ENCODE assay signal across 2 cellular contexts in the genomic region with DNA sequence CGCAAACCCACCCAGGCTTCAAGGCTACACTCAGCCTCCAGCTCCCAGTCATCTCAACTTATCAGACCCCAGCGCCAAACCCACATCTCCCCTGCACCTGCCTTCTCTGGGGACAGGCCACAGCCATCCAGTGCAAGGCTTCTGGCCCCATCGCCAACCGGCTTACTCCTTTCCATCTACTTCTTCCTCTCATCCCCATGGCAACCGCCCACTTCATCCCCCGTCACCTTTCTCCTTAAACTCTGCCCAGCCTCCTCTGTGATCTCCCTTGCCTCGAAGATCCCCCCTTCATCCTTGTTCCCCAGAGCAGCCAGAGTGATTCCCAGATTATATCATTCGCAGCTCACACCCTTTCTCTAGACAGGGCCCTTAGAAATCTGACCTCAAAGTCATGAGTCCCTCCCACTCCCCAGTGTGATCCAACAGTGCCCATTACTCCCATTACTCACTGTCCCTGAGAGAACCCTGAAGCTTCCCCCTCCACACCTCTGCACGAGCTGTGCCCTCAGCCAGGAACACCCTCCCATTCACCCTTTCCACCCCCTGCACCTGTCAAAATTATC.
TF ChIP-seq lines count a peak whose summit lies in the region.

No MANE protein-coding gene starts in this region.

TF ChIP-seq in SK-N-SH, 30 proteins besides CTCF, POLR2A, EP300 and RAD21:
- TF ChIP-seq NFIC (IDR thresholded peaks at IDR 0.05; ENCODE audit: borderline replicate concordance) (no peak), POLR2AphosphoS5 (IDR thresholded peaks at IDR 0.05; ENCODE audit: low read depth, low read length) (no peak), FOXM1 (IDR thresholded peaks at IDR 0.05; ENCODE audit: low read depth) (no peak), FOSL2 (IDR thresholded peaks at IDR 0.05; ENCODE audit: borderline replicate concordance, low read depth) (no peak), RFX5 (IDR thresholded peaks at IDR 0.05; ENCODE audit: low read length) (no peak), TEAD4 (IDR thresholded peaks at IDR 0.05; ENCODE audit: borderline replicate concordance, insufficient read depth) (no peak), TAF1 (IDR thresholded peaks at IDR 0.05; ENCODE audit: borderline replicate concordance, low read depth, low read length) (no peak), SIN3A (IDR thresholded peaks at IDR 0.05; ENCODE audit: borderline replicate concordance, low read depth, low read length) (no peak), YY1 (IDR thresholded peaks at IDR 0.05; ENCODE audit: low read depth) (no peak), EZH2phosphoT487 (IDR thresholded peaks at IDR 0.05; ENCODE audit: borderline replicate concordance, low read depth) (no peak), SMC3 (IDR thresholded peaks at IDR 0.05; ENCODE audit: low read depth, low read length) (no peak), CHD2 (IDR thresholded peaks at IDR 0.05; ENCODE audit: low read length, partially characterized antibody) (no peak), REST (IDR thresholded peaks at IDR 0.05; ENCODE audit: low read depth, low read length) (no peak), GABPA (IDR thresholded peaks at IDR 0.05; ENCODE audit: low read depth) (no peak), TCF12 (IDR thresholded peaks at IDR 0.05) (no peak), RXRA (IDR thresholded peaks at IDR 0.05; ENCODE audit: borderline replicate concordance, low read depth) (no peak), USF1 (IDR thresholded peaks at IDR 0.05; ENCODE audit: borderline replicate concordance, low read depth) (no peak), ELF1 (IDR thresholded peaks at IDR 0.05) (no peak), GATA2 (CRISPR knock-in tag; IDR thresholded peaks at IDR 0.05) (no peak)

TF ChIP-seq in SK-N-SH treated with all-trans-retinoic acid at 6 μM for 48 hours, 23 proteins besides CTCF, POLR2A, EP300 and RAD21:
- TF ChIP-seq POU6F1 (CRISPR knock-in tag; IDR thresholded peaks at IDR 0.05; ENCODE audit: borderline replicate concordance, low read depth) (no peak), ZNF70 (CRISPR knock-in tag; IDR thresholded peaks at IDR 0.05) (no peak), TCF4 (CRISPR knock-in tag; IDR thresholded peaks at IDR 0.05; ENCODE audit: borderline replicate concordance) (no peak), TSHZ2 (CRISPR knock-in tag; IDR thresholded peaks at IDR 0.05) (no peak), ZC3H10 (CRISPR knock-in tag; IDR thresholded peaks at IDR 0.05) (no peak), ESRRG (CRISPR knock-in tag; IDR thresholded peaks at IDR 0.05) (no peak), ZNF565 (CRISPR knock-in tag; conservative IDR thresholded peaks at IDR 0.05; ENCODE audit: low read depth) (no peak), ISL1 (CRISPR knock-in tag; IDR thresholded peaks at IDR 0.05) (no peak)
- TF ChIP-seq, protein P1, sequence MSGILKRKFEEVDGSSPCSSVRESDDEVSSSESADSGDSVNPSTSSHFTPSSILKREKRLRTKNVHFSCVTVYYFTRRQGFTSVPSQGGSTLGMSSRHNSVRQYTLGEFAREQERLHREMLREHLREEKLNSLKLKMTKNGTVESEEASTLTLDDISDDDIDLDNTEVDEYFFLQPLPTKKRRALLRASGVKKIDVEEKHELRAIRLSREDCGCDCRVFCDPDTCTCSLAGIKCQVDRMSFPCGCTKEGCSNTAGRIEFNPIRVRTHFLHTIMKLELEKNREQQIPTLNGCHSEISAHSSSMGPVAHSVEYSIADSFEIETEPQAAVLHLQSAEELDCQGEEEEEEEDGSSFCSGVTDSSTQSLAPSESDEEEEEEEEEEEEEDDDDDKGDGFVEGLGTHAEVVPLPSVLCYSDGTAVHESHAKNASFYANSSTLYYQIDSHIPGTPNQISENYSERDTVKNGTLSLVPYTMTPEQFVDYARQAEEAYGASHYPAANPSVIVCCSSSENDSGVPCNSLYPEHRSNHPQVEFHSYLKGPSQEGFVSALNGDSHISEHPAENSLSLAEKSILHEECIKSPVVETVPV (CRISPR knock-in tag; IDR thresholded peaks at IDR 0.05), result no peak
